In genomic region chr14:58428011-58428807, GRCh38 we compare ENCODE assay signal across 8 cellular contexts. TPM values are rescaled to one million over a fixed set of nuclear protein-coding genes. Genes with fewer than 3 reads are reported as not detected.
DNase-seq lines count a peak whose midpoint lies in the region; TF ChIP-seq lines count a peak whose summit lies in the region.

No MANE protein-coding gene starts in this region.

- no peak overlapping the region for H2BK120ac ChIP-seq in mesenchymal stem cell (ENCODE audit: low read depth, low read length)

- WGBS in ectodermal cell, 2 experiments: 0 to 1% methylated on average over 10 to 11 of the region's 12 CpGs
- WGBS in mesenchymal stem cell: under 1% methylated on average over 4 of the region's 12 CpGs

- no peak overlapping the region for H2BK12ac ChIP-seq in mesenchymal stem cell (ENCODE audit: low read length in 2 of 2)

- H3K27me3 ChIP-seq in SJSA1 (replicated peaks) (no peaks in the 10 kb centered on the region), ectodermal cell (ENCODE audit: control insufficient read depth, insufficient read depth, low read length, poor library complexity, severe bottlenecking) (no peaks in the 10 kb centered on the region), mesenchymal stem cell (ENCODE audit: control insufficient read depth in 1 of 2, insufficient read depth in 1 of 2, low read length in 2 of 2) (no peaks in the 10 kb centered on the region)

- H3K79me1 ChIP-seq in mesenchymal stem cell (replicated peaks; ENCODE audit: low read length, poor library complexity, severe bottlenecking): peaks cover 7% of the 10 kb centered on the region

- no peaks in the 10 kb centered on the region for H3K9me3 Mint-ChIP-seq in type B pancreatic cell

- H3K4ac ChIP-seq in mesenchymal stem cell (ENCODE audit: low read depth in 1 of 2, low read length in 2 of 2): no peak overlapping the region

- H3K36me3 Mint-ChIP-seq in type B pancreatic cell: peaks cover 4% of the 10 kb centered on the region

- no peak overlapping the region for H3K18ac ChIP-seq in mesenchymal stem cell (ENCODE audit: low read depth in 1 of 2, low read length in 2 of 2)

- peaks cover 3% of the 10 kb centered on the region for H3K27me3 Mint-ChIP-seq in type B pancreatic cell

- H3K4me2 ChIP-seq in mesenchymal stem cell (ENCODE audit: low read length, poor library complexity, severe bottlenecking): peak overlapping the region; percentile 56

- peak overlapping the region; percentile 99 for H3K9ac ChIP-seq in mesenchymal stem cell (ENCODE audit: low read length)

- no peak overlapping the region for H3K23ac ChIP-seq in mesenchymal stem cell (ENCODE audit: low read length in 2 of 2)

- no peak overlapping the region for H2BK15ac ChIP-seq in mesenchymal stem cell (ENCODE audit: low read depth, poor library complexity, severe bottlenecking)

- H3K4me3 Mint-ChIP-seq in type B pancreatic cell: peak overlapping the region; percentile 99

- no peak overlapping the region for H2BK5ac ChIP-seq in mesenchymal stem cell (ENCODE audit: low read depth, low read length, poor library complexity, severe bottlenecking)

- TF ChIP-seq CTCF in LNCaP clone FGC (IDR thresholded peaks at IDR 0.05; ENCODE audit: control insufficient read depth, extremely low read depth, insufficient read depth): no peak
- TF ChIP-seq CTCF in type B pancreatic cell (conservative IDR thresholded peaks at IDR 0.05): no peak

- H3K4me1 ChIP-seq in SJSA1 (replicated peaks) (peaks cover 15% of the 10 kb centered on the region), ectodermal cell (ENCODE audit: control insufficient read depth, insufficient read depth, low read length) (peaks cover 7% of the 10 kb centered on the region), mesenchymal stem cell (ENCODE audit: control insufficient read depth, insufficient read depth, low read depth, low read length) (peaks cover 1% of the 10 kb centered on the region)

- H3K4me3 ChIP-seq in LNCaP clone FGC (ENCODE audit: low read depth, low read length) (peak overlapping the region; percentile 95), SJSA1 (peak overlapping the region; percentile 59), ectodermal cell (ENCODE audit: insufficient read depth, low read depth, low read length) (peak overlapping the region; percentile 98), mesenchymal stem cell (ENCODE audit: insufficient read depth in 1 of 2, low read depth in 1 of 2, low read length in 2 of 2) (peak overlapping the region; percentile 36 to 90)

- no peak overlapping the region for H2AK5ac ChIP-seq in mesenchymal stem cell (ENCODE audit: low read length, severe bottlenecking)

- H3K36me3 ChIP-seq in SJSA1: peaks cover 38% of the 10 kb centered on the region
- H3K36me3 ChIP-seq in ectodermal cell (ENCODE audit: control insufficient read depth, insufficient read depth, low read length): peaks cover 2% of the 10 kb centered on the region
- peaks cover 6 to 35% of the 10 kb centered on the region in 2 experiments for H3K36me3 ChIP-seq in mesenchymal stem cell (ENCODE audit: control insufficient read depth in 1 of 2, insufficient read depth in 2 of 2, low read depth in 1 of 2, low read length in 2 of 2)

- peak overlapping the region; percentile 99 for H3K27ac ChIP-seq in SJSA1
- H3K27ac ChIP-seq in ectodermal cell (ENCODE audit: insufficient read depth, low read depth, low read length, poor library complexity, severe bottlenecking): peak overlapping the region; percentile 82
- H3K27ac ChIP-seq in mesenchymal stem cell (ENCODE audit: low read length, poor library complexity, severe bottlenecking): peak overlapping the region; percentile 79

- H3K27ac Mint-ChIP-seq in type B pancreatic cell: peak overlapping the region; percentile 97

- H3K4me1 Mint-ChIP-seq in type B pancreatic cell (ENCODE audit: unreplicated experiment): peaks cover 21% of the 10 kb centered on the region

- no peak overlapping the region for H2AFZ ChIP-seq in mesenchymal stem cell (ENCODE audit: low read depth, low read length)

- no peak overlapping the region for H3K14ac ChIP-seq in mesenchymal stem cell (ENCODE audit: low read length in 2 of 2)

- H4K91ac ChIP-seq in mesenchymal stem cell (ENCODE audit: low read length): no peak overlapping the region

- no peaks in the 10 kb centered on the region for H3K9me3 ChIP-seq in SJSA1 (replicated peaks)
- no peaks in the 10 kb centered on the region for H3K9me3 ChIP-seq in ectodermal cell (ENCODE audit: control insufficient read depth, low read length)
- H3K9me3 ChIP-seq in mesenchymal stem cell (ENCODE audit: control insufficient read depth, low read length): no peaks in the 10 kb centered on the region

- DNase-seq in DMS153 treated with DMSO at 0.1 percent for 48 hours (lab: John Stamatoyannopoulos, UW; ENCODE audit: unreplicated experiment) (peak; percentile 35), DMS153 (lab: John Stamatoyannopoulos, UW) (no peak), LNCaP clone FGC (ENCODE audit: low read depth) (no peak), SJSA1 (ENCODE audit: low read depth in 1 of 2, low spot score in 2 of 2) (peak in 1 of 2 experiments; percentile 56), mesenchymal stem cell (peak; percentile 79), type B pancreatic cell (ENCODE audit: extremely low spot score, unreplicated experiment) (no peak)
- no peak for DNase-seq in activated effector memory CD4-positive, alpha-beta T cell treated with anti-CD3 and anti-CD28 coated beads, Interleukin-2, amount 50 U/mL, for 16 hours

- H4K8ac ChIP-seq in mesenchymal stem cell (ENCODE audit: low read length): no peak overlapping the region

RNA-seq across cellular contexts. Expression of gene KIAA0586, which starts 0.7 kb away (rescaled TPM):
- total RNA-seq in SJSA1 (2014; rRNA removed; shearing (Covaris generic)): 19.1 and 41.9 TPM in 2 replicates
- 43.1 TPM for polyA plus RNA-seq in ectodermal cell (2013, experiment 1 of 4)
- 35.1 TPM for polyA plus RNA-seq in ectodermal cell (2013, experiment 2 of 4)
- 32.9 TPM for polyA plus RNA-seq in ectodermal cell (2013, experiment 3 of 4)
- polyA plus RNA-seq in ectodermal cell (2013, experiment 4 of 4): 32.8 TPM
- polyA plus RNA-seq in mesenchymal stem cell (2013, experiment 1 of 2): 7.9 TPM
- polyA plus RNA-seq in mesenchymal stem cell (2013, experiment 2 of 2): 7.7 TPM
- total RNA-seq in type B pancreatic cell (ENCODE audit: low replicate concordance): 15.6 and 24.1 TPM in 2 replicates

RNA-seq across cellular contexts. Expression of gene TIMM9, which starts 0.9 kb away (rescaled TPM):
- 7.4 and 50.4 TPM in 2 replicates for total RNA-seq in SJSA1 (2014; rRNA removed; shearing (Covaris generic))
- polyA plus RNA-seq in ectodermal cell (2013, experiment 1 of 4): 57.2 TPM
- 48.6 TPM for polyA plus RNA-seq in ectodermal cell (2013, experiment 2 of 4)
- 56.3 TPM for polyA plus RNA-seq in ectodermal cell (2013, experiment 3 of 4)
- polyA plus RNA-seq in ectodermal cell (2013, experiment 4 of 4): 63.6 TPM
- 53.0 TPM for polyA plus RNA-seq in mesenchymal stem cell (2013, experiment 1 of 2)
- 53.1 TPM for polyA plus RNA-seq in mesenchymal stem cell (2013, experiment 2 of 2)
- 46.0 and 46.8 TPM in 2 replicates for total RNA-seq in type B pancreatic cell (ENCODE audit: low replicate concordance)

RNA-seq across cellular contexts. Expression of gene TOMM20L, which starts 32.5 kb away (rescaled TPM):
- total RNA-seq in SJSA1 (2014; rRNA removed; shearing (Covaris generic)): not detected in 2 replicates
- polyA plus RNA-seq in ectodermal cell (2013, experiment 1 of 4): not detected
- polyA plus RNA-seq in ectodermal cell (2013, experiment 2 of 4): not detected
- polyA plus RNA-seq in ectodermal cell (2013, experiment 3 of 4): not detected
- polyA plus RNA-seq in ectodermal cell (2013, experiment 4 of 4): not detected
- not detected for polyA plus RNA-seq in mesenchymal stem cell (2013, experiment 1 of 2)
- polyA plus RNA-seq in mesenchymal stem cell (2013, experiment 2 of 2): not detected
- total RNA-seq in type B pancreatic cell (ENCODE audit: low replicate concordance): not detected in 2 replicates

Comparison
In these comparisons a context has a peak if more than half of its experiments do, and no peak if none do; other contexts are left out.
1. DNase-seq: peak in DMS153 treated with DMSO at 0.1 percent for 48 hours (single experiment) and mesenchymal stem cell (single experiment); none in DMS153 (single experiment), LNCaP clone FGC (single experiment), type B pancreatic cell (single experiment) and activated effector memory CD4-positive, alpha-beta T cell treated with anti-CD3 and anti-CD28 coated beads, Interleukin-2, amount 50 U/mL, for 16 hours (single experiment).
2. Peak in every context shown above with its lines, with median percentiles within 50 percentile points of each other: H3K4me3 ChIP-seq and H3K27ac ChIP-seq.